Comparison of ENCODE assay signal across 10 cellular contexts in the genomic region with DNA sequence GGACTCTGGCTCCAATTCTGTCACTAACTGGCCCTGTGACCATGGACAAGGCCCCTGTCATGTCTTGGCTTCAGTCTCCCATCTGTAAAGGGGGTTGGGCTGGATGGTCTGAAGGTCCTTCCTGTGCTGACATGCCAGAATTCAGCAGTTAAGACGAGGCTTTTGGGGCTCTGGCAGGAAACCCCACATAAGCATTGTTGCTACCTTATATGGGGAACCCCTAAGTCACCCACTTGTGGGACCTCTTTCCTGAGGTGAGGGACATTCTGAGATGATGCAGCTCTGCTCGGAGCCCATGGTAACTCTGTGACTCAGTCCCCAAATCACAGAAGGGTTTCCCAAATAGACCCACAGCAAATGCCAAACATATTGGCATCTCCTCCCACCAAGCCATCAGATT. TPM values are rescaled to one million over a fixed set of nuclear protein-coding genes. Genes with fewer than 3 reads are reported as not detected.
"Had no signal": no experiment of that assay in that cellular context is flagged by ENCODE, and none has a peak within 500 bp of the region (broad histone marks: within the 10 kb centered on the region; RNA-seq: fewer than 3 reads in every experiment).

No MANE protein-coding gene starts in this region.

RNA-seq across cellular contexts. Expression of a gene that starts 19.8 kb away (rescaled TPM):
- total RNA-seq: activated CD4-positive, alpha-beta memory T cell treated with anti-CD3 and anti-CD28 coated beads for 36 hours; activated CD4-positive, alpha-beta T cell treated with anti-CD3 and anti-CD28 coated beads for 36 hours; activated CD8-positive, alpha-beta memory T cell treated with anti-CD3 and anti-CD28 coated beads for 36 hours; activated T-cell treated with anti-CD3 and anti-CD28 coated beads, Interleukin-2, amount 50 U/mL, for 4 hours; ascending aorta; cardiac muscle cell; LHCN-M2; SJCRH30; WTC11 had no signal
- polyA plus RNA-seq: cardiac muscle cell, SK-N-SH had no signal

RNA-seq across cellular contexts. Expression of a gene that starts 42.5 kb away (rescaled TPM):
- total RNA-seq: cardiac muscle cell, SJCRH30, WTC11 had no signal
- polyA plus RNA-seq: cardiac muscle cell had no signal
